Comparison of ENCODE assay signal across 32 cellular contexts in genomic region chr5:99664972-99665371, GRCh38.
"Had no signal": no experiment of that assay in that cellular context is flagged by ENCODE, and none has a peak within 500 bp of the region (broad histone marks: within the 10 kb centered on the region; RNA-seq: fewer than 3 reads in every experiment).

No MANE protein-coding gene starts in this region.

- FAIRE-seq: bronchial epithelial cell had no signal

- H3K4me1 ChIP-seq: ascending aorta had no signal

- DNase-seq: activated CD4-positive, alpha-beta memory T cell treated with anti-CD3 and anti-CD28 coated beads, Interleukin-2, amount 10 ng/mL, durations not matched to agents 7 days and 5 days; activated CD4-positive, alpha-beta T cell treated with anti-CD3 and anti-CD28 coated beads for 1 hour; activated CD4-positive, alpha-beta T cell treated with anti-CD3 and anti-CD28 coated beads for 36 hours; activated CD4-positive, alpha-beta T cell treated with anti-CD3 and anti-CD28 coated beads for 48 hours; activated CD4-positive, alpha-beta T cell treated with anti-CD3 and anti-CD28 coated beads, Interleukin-2, amount 10 ng/mL, durations not matched to agents 7 days and 5 days; activated CD4-positive, alpha-beta T cell treated with anti-CD3 and anti-CD28 coated beads, Interleukin-2, amount 50 U/mL, for 48 hours; activated CD4-positive, CD25-positive, alpha-beta regulatory T cell; activated CD8-positive, alpha-beta memory T cell treated with anti-CD3 and anti-CD28 coated beads for 24 hours; activated CD8-positive, alpha-beta memory T cell treated with anti-CD3 and anti-CD28 coated beads, Interleukin-2, amount 10 ng/mL, durations not matched to agents 7 days and 5 days; activated CD8-positive, alpha-beta memory T cell treated with anti-CD3 and anti-CD28 coated beads, Interleukin-2, amount 50 U/mL, for 48 hours; activated CD8-positive, alpha-beta T cell treated with anti-CD3 and anti-CD28 coated beads, Interleukin-2, amount 10 ng/mL, durations not matched to agents 7 days and 5 days; activated effector memory CD4-positive, alpha-beta T cell treated with Interleukin-2 at 50 U/mL for 16 hours; activated gamma-delta T cell; activated naive CD4-positive, alpha-beta T cell treated with anti-CD3 and anti-CD28 coated beads, Interleukin-2, amount 10 ng/mL, durations not matched to agents 7 days and 5 days; activated naive CD4-positive, alpha-beta T cell treated with Interleukin-2 at 50 U/mL for 16 hours; activated naive CD8-positive, alpha-beta T cell treated with anti-CD3 and anti-CD28 coated beads, Interleukin-2, amount 10 ng/mL, durations not matched to agents 7 days and 5 days; activated naive CD8-positive, alpha-beta T cell treated with anti-CD3 and anti-CD28 coated beads, Interleukin-2, amount 50 U/mL, for 24 hours; activated T-cell treated with anti-CD3 and anti-CD28 coated beads, Interleukin-2, amount 50 U/mL, for 24 hours; activated T-cell treated with anti-CD3 and anti-CD28 coated beads, Interleukin-2, amount 50 U/mL, for 48 hours; amygdala; anterior cingulate cortex; caudate nucleus; cerebellar nuclear complex; T-helper 1 cell; T-helper 2 cell; T-helper 9 cell; WERI-Rb-1 had no signal

- H3K27ac ChIP-seq: ascending aorta, cardiac muscle cell, WERI-Rb-1 had no signal

- H3K9me3 ChIP-seq: ascending aorta had no signal

- H3K36me3 ChIP-seq: ascending aorta, cardiac muscle cell, WERI-Rb-1 had no signal

- H3K27me3 ChIP-seq: ascending aorta, cardiac muscle cell had no signal

- ATAC-seq: activated CD4-positive, alpha-beta T cell treated with anti-CD3 and anti-CD28 coated beads for 36 hours; activated CD4-positive, CD25-positive, alpha-beta regulatory T cell treated with anti-CD3 and anti-CD28 coated beads, Interleukin-2, amount 50 U/mL, for 24 hours; activated CD8-positive, alpha-beta memory T cell treated with anti-CD3 and anti-CD28 coated beads, Interleukin-2, amount 10 ng/mL, durations not matched to agents 7 days and 5 days; activated CD8-positive, alpha-beta T cell treated with anti-CD3 and anti-CD28 coated beads, Interleukin-2, amount 10 ng/mL, durations not matched to agents 7 days and 5 days; activated naive CD8-positive, alpha-beta T cell treated with anti-CD3 and anti-CD28 coated beads, Interleukin-2, amount 50 U/mL, for 24 hours; WTC11 had no signal

- H3K4me3 ChIP-seq: ascending aorta, cardiac muscle cell had no signal
